ENCODE assay signal across 1 cellular context in genomic region chr11:130512662-130513061, GRCh38.
TF ChIP-seq lines count a peak whose summit lies in the region.

No MANE protein-coding gene starts in this region.

TF ChIP-seq in IMR-90, 13 proteins besides CTCF, POLR2A, EP300 and RAD21 (continued from another document):
- TF ChIP-seq MAFK (IDR thresholded peaks at IDR 0.05; ENCODE audit: low read depth, low read length) (no peak), CEBPB (IDR thresholded peaks at IDR 0.05; ENCODE audit: low read depth, low read length) (no peak), RFX5 (IDR thresholded peaks at IDR 0.05; ENCODE audit: low read depth, low read length) (no peak), FOS (IDR thresholded peaks at IDR 0.05; ENCODE audit: low read depth, low read length) (no peak)
